1 cellular context compared by ENCODE assay signal in the genomic region with DNA sequence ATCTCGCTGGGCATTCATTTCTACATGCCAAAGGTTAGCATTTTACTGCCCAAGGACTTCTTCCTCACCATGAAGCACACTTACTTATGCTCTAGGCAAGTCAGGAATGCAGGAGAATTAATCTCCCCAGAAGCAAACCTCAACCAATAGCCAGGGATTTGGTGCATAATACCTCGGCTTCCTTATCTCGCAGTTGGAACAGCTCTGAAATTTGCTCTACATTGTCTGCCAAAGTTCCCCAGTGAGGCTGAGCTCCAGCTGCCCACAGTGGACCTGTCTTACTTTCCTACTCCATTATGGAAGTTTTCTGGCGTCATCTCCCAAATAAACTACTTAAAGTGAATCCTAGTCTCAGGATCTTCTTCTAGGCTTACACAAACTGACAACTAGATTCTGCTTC.
TF ChIP-seq lines count a peak whose summit lies in the region.

No MANE protein-coding gene starts in this region.

TF ChIP-seq in K562, 482 proteins besides CTCF, POLR2A, EP300 and RAD21 (continued from another document):
- TF ChIP-seq PRPF4 (IDR thresholded peaks at IDR 0.05; ENCODE audit: insufficient read depth, low read depth, low read length, poor library complexity, severe bottlenecking) (no peak), ZKSCAN1 (IDR thresholded peaks at IDR 0.05; ENCODE audit: low read depth, low read length) (no peak), FOXP1 (CRISPR knock-in tag; IDR thresholded peaks at IDR 0.05) (no peak), ZNF133 (CRISPR knock-in tag; IDR thresholded peaks at IDR 0.05) (no peak), CCNT2 (IDR thresholded peaks at IDR 0.05; ENCODE audit: borderline replicate concordance, extremely low read depth, insufficient read length, low read depth, low read length) (no peak), POLR2AphosphoS2 (IDR thresholded peaks at IDR 0.05; ENCODE audit: low read length) (no peak), HLTF (IDR thresholded peaks at IDR 0.05) (no peak)
- TF ChIP-seq, protein P1, sequence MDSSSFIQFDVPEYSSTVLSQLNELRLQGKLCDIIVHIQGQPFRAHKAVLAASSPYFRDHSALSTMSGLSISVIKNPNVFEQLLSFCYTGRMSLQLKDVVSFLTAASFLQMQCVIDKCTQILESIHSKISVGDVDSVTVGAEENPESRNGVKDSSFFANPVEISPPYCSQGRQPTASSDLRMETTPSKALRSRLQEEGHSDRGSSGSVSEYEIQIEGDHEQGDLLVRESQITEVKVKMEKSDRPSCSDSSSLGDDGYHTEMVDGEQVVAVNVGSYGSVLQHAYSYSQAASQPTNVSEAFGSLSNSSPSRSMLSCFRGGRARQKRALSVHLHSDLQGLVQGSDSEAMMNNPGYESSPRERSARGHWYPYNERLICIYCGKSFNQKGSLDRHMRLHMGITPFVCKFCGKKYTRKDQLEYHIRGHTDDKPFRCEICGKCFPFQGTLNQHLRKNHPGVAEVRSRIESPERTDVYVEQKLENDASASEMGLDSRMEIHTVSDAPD (CRISPR knock-in tag; IDR thresholded peaks at IDR 0.05), result no peak
- TF ChIP-seq, protein P2, sequence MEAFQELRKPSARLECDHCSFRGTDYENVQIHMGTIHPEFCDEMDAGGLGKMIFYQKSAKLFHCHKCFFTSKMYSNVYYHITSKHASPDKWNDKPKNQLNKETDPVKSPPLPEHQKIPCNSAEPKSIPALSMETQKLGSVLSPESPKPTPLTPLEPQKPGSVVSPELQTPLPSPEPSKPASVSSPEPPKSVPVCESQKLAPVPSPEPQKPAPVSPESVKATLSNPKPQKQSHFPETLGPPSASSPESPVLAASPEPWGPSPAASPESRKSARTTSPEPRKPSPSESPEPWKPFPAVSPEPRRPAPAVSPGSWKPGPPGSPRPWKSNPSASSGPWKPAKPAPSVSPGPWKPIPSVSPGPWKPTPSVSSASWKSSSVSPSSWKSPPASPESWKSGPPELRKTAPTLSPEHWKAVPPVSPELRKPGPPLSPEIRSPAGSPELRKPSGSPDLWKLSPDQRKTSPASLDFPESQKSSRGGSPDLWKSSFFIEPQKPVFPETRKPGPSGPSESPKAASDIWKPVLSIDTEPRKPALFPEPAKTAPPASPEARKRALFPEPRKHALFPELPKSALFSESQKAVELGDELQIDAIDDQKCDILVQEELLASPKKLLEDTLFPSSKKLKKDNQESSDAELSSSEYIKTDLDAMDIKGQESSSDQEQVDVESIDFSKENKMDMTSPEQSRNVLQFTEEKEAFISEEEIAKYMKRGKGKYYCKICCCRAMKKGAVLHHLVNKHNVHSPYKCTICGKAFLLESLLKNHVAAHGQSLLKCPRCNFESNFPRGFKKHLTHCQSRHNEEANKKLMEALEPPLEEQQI (IDR thresholded peaks at IDR 0.05), result no peak
